Comparison of ENCODE assay signal across 14 cellular contexts in genomic region chr10:20536381-20536780, GRCh38.
DNase-seq lines count a peak whose midpoint lies in the region; ATAC-seq and TF ChIP-seq lines count a peak whose summit lies in the region.
"Had no signal": no experiment of that assay in that cellular context is flagged by ENCODE, and none has a peak within 500 bp of the region (broad histone marks: within the 10 kb centered on the region; RNA-seq: fewer than 3 reads in every experiment).

No MANE protein-coding gene starts in this region.

- intact Hi-C loops in dorsolateral prefrontal cortex (cut with DNase I), result no loop called here

- no peaks in the 10 kb centered on the region for H3K27me3 ChIP-seq in dorsolateral prefrontal cortex

- DNase-seq in Ammon's horn (ENCODE audit: low spot score) (peak; percentile 17), dorsolateral prefrontal cortex (no peak), midbrain (lab: John Stamatoyannopoulos, UW) (peak; percentile 41), superior temporal gyrus (ENCODE audit: extremely low spot score) (peak; percentile 65), NCI-H1105 treated with DMSO at 0.1 percent for 48 hours (lab: John Stamatoyannopoulos, UW) (no peak)
- DNase-seq in activated CD4-positive, alpha-beta T cell treated with anti-CD3 and anti-CD28 coated beads for 48 hours, result no peak
- DNase-seq: C1 segment of cervical spinal cord; Calu3; CD4-positive, alpha-beta T cell; DMS 273 treated with DMSO at 0.1 percent for 48 hours; GM23248 had no signal

- peak overlapping the region in 49 of 59 donors; percentile 6 to 84 (median 66) for H3K27ac ChIP-seq in dorsolateral prefrontal cortex
- H3K27ac ChIP-seq: 22Rv1, GM23248 had no signal

- no peak for ATAC-seq in GM21515 (IDR thresholded peaks at IDR 0.05; ENCODE audit: unreplicated experiment)
- ATAC-seq: HCT116 had no signal

- TF ChIP-seq CTCF in dorsolateral prefrontal cortex (IDR thresholded peaks at IDR 0.05 in 54 of 56, conservative IDR thresholded peaks at IDR 0.05 in 2 of 56; ENCODE audit: low read depth in 1 of 56, partially characterized antibody in 56 of 56), result no peak

- H3K4me3 ChIP-seq in dorsolateral prefrontal cortex, result peak overlapping the region in 1 of 59 donors; percentile 10
- H3K4me3 ChIP-seq: GM23248 had no signal

Comparison
In these comparisons a context has a peak if more than half of its experiments do, and no peak if none do; other contexts are left out.
1. DNase-seq: peak in Ammon's horn (single experiment), midbrain (single experiment) and superior temporal gyrus (single experiment); none in dorsolateral prefrontal cortex (0 of 10), activated CD4-positive, alpha-beta T cell treated with anti-CD3 and anti-CD28 coated beads for 48 hours (single experiment) and NCI-H1105 treated with DMSO at 0.1 percent for 48 hours (single experiment).